ENCODE assay signal across 8 cellular contexts in the genomic region with DNA sequence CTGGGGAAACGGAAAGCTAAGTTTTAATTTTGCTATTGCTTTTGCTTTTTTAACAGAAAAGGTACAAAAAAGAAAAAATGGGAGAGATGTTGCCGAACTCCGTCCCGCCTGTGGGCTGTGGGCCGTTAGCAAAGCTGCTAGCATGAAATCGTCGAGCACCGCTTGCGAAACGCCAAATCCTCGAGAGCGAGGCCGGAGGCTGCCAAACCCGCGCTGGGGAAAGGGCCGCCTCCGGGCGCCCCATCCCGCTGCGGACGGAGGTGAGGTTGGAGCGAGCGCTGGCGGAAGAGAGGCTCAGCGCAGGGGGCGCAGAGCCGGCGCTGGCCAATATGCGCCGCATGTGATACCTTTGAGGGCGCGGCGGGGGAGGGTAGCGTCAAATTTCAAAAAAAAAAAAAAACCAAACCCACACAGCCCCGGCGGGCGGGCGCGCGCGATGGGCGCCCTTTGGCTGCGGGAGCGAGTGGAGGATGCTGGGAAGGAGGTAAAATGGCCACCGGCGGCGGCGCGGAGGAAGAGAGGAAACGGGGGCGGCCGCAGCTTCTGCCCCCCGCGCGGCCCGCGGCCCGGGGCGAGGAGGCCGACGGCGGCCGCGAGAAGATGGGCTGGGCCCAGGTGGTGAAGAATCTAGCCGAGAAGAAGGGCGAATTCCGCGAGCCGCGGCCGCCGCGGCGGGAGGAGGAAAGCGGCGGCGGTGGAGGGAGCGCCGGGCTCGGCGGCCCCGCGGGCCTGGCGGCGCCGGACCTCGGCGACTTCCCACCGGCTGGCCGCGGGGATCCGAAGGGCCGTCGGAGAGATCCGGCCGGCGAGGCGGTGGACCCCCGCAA. TPM values are rescaled to one million over a fixed set of nuclear protein-coding genes. Genes with fewer than 3 reads are reported as not detected.
A peak's percentile ranks its signal among the peaks of the same experiment; 100 is the strongest.
DNase-seq lines count a peak whose midpoint lies in the region; ATAC-seq lines count a peak whose summit lies in the region.

A gene with protein sequence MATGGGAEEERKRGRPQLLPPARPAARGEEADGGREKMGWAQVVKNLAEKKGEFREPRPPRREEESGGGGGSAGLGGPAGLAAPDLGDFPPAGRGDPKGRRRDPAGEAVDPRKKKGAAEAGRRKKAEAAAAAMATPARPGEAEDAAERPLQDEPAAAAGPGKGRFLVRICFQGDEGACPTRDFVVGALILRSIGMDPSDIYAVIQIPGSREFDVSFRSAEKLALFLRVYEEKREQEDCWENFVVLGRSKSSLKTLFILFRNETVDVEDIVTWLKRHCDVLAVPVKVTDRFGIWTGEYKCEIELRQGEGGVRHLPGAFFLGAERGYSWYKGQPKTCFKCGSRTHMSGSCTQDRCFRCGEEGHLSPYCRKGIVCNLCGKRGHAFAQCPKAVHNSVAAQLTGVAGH (plus strand): TSS at position 473 of the 827 bp plus-strand sequence. CDS start 17 bp downstream, at position 490.

- H3K27me3 ChIP-seq in right cardiac atrium (ENCODE audit: control insufficient read depth, insufficient read depth) (no peaks in the 10 kb centered on the region), rectal smooth muscle tissue (ENCODE audit: control insufficient read depth, insufficient read depth, low read length) (no peaks in the 10 kb centered on the region), aorta (ENCODE audit: control insufficient read depth in 1 of 2, insufficient read depth in 2 of 2, low read length in 1 of 2) (no peaks in the 10 kb centered on the region)

- H3K4me1 Mint-ChIP-seq in T-helper 2 cell treated with Interferon-gamma antibody and Interleukin-4, amounts not matched to agents 5 μg/mL and 100 μg/mL, for 36 hours (ENCODE audit: low read depth), result peaks cover 38% of the 10 kb centered on the region

- DNase-seq in NCI-H1694 treated with DMSO at 0.1 percent for 48 hours (lab: John Stamatoyannopoulos, UW) (peak; percentile 77), anterior cingulate cortex (lab: John Stamatoyannopoulos, UW) (peak in 57 of 58 donors; percentile 19 to 91 (median 74)), right cardiac atrium (peak; percentile 91 to 95 (median 95)), aorta (peak; percentile 92 to 96)
- peak; percentile 88 for DNase-seq in T-helper 2 cell treated with Interferon-gamma antibody and Interleukin-4, amounts not matched to agents 5 μg/mL and 100 μg/mL, for 36 hours (ENCODE audit: low spot score)

- H3K9ac ChIP-seq in rectal smooth muscle tissue (ENCODE audit: low read length), result peak within 1 kb of the TSS; percentile 88

- H3K9me3 ChIP-seq in right cardiac atrium (ENCODE audit: control insufficient read depth, low read length) (no peaks in the 10 kb centered on the region), aorta (ENCODE audit: control insufficient read depth, low read length) (no peaks in the 10 kb centered on the region)

- ATAC-seq in GM18502 (IDR thresholded peaks at IDR 0.05; ENCODE audit: poor library complexity, unreplicated experiment) (peak; percentile 82), HG02885 (IDR thresholded peaks at IDR 0.05; ENCODE audit: poor library complexity, unreplicated experiment) (peak; percentile 83), right cardiac atrium (peak; percentile 94 to 95), aorta (ENCODE audit: low FRiP score) (peak; percentile 96)

- H3K27ac Mint-ChIP-seq in T-helper 2 cell treated with Interferon-gamma antibody and Interleukin-4, amounts not matched to agents 5 μg/mL and 100 μg/mL, for 36 hours, result peak within 1 kb of the TSS; percentile 100

- H3K27me3 Mint-ChIP-seq in T-helper 2 cell treated with Interferon-gamma antibody and Interleukin-4, amounts not matched to agents 5 μg/mL and 100 μg/mL, for 36 hours (ENCODE audit: low read depth), result peaks cover 2% of the 10 kb centered on the region

- H3K4me3 Mint-ChIP-seq in T-helper 2 cell treated with Interferon-gamma antibody and Interleukin-4, amounts not matched to agents 5 μg/mL and 100 μg/mL, for 36 hours, result peak within 1 kb of the TSS; percentile 97

- WGBS in right cardiac atrium, result under 1% methylated on average over 99 of the region's 99 CpGs
- 0 to 1% methylated on average over 64 to 99 of the region's 99 CpGs for WGBS in aorta, 2 donors

- H3K36me3 ChIP-seq in rectal smooth muscle tissue (ENCODE audit: control insufficient read depth, insufficient read depth, low read length) (no peaks in the 10 kb centered on the region), aorta (ENCODE audit: control insufficient read depth in 1 of 2, insufficient read depth in 2 of 2, low read length in 1 of 2) (no peaks in the 10 kb centered on the region)

- H3K4me3 ChIP-seq in right cardiac atrium (ENCODE audit: low read length), result peak within 1 kb of the TSS; percentile 83
- H3K4me3 ChIP-seq in rectal smooth muscle tissue (ENCODE audit: low read length), result peak within 1 kb of the TSS; percentile 96
- H3K4me3 ChIP-seq in aorta (ENCODE audit: low read length in 2 of 2), result peak within 1 kb of the TSS; percentile 87 to 90

- H3K36me3 Mint-ChIP-seq in T-helper 2 cell treated with Interferon-gamma antibody and Interleukin-4, amounts not matched to agents 5 μg/mL and 100 μg/mL, for 36 hours (ENCODE audit: low read depth), result peaks cover 35% of the 10 kb centered on the region

- intact Hi-C loops in right cardiac atrium (cut with DNase I) (no loop called here), aorta (cut with DNase I) (no loop called here)

- H3K4me1 ChIP-seq in right cardiac atrium (ENCODE audit: control insufficient read depth, insufficient read depth, low read length) (peaks cover 14% of the 10 kb centered on the region), rectal smooth muscle tissue (ENCODE audit: control insufficient read depth, insufficient read depth, low read length) (peaks cover 19% of the 10 kb centered on the region), aorta (ENCODE audit: control insufficient read depth in 1 of 2, insufficient read depth in 2 of 2, low read length in 2 of 2) (peaks cover 0 to 4% of the 10 kb centered on the region in 2 donors)

- H3K27ac ChIP-seq in right cardiac atrium (ENCODE audit: low read length) (peak within 1 kb of the TSS; percentile 85), rectal smooth muscle tissue (ENCODE audit: low read depth, low read length) (peak within 1 kb of the TSS; percentile 93), aorta (ENCODE audit: low read depth in 1 of 2, low read length in 2 of 2) (peak within 1 kb of the TSS; percentile 85 to 88)

- no peaks in the 10 kb centered on the region for H3K9me3 Mint-ChIP-seq in T-helper 2 cell treated with Interferon-gamma antibody and Interleukin-4, amounts not matched to agents 5 μg/mL and 100 μg/mL, for 36 hours

RNA-seq across cellular contexts. Expression of the gene that starts here (rescaled TPM):
- total RNA-seq in right cardiac atrium, result 10 to 100 TPM; 13.0 to 14.3 (median 13.9) TPM
- 10.5 TPM for polyA plus RNA-seq in right cardiac atrium
- total RNA-seq in aorta, result 10 to 100 TPM; 12.9 to 13.7 TPM
- polyA plus RNA-seq in aorta, result 1 to 10 TPM; 7.7 to 9.3 TPM

Comparison
In these comparisons a context has a peak if more than half of its experiments do, and no peak if none do; other contexts are left out.
1. Peak in every context shown above with its lines: DNase-seq, ATAC-seq, H3K4me3 ChIP-seq and H3K27ac ChIP-seq.